15 cellular contexts compared by ENCODE assay signal in the genomic region with DNA sequence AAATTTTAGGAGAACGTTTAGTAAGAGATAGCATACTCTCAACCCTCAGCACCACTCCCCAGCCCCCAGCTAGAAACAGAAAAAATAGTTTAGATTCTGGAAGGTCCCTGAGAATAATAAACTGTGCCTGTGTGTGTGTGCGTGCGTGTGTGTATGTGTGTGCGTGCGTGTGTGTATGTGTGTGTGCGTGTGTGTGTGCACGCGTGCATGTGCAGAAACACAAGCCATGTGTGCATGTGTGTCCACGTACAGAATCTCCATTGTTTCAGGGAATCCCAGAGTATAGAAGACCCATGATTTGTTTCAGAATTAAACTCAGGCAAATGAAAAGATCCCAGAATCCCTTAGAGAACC.
DNase-seq lines count a peak whose midpoint lies in the region; ATAC-seq and TF ChIP-seq lines count a peak whose summit lies in the region.
"Had no signal": no experiment of that assay in that cellular context is flagged by ENCODE, and none has a peak within 500 bp of the region (broad histone marks: within the 10 kb centered on the region; RNA-seq: fewer than 3 reads in every experiment).

No MANE protein-coding gene starts in this region.

- TF ChIP-seq POLR2A in tibial nerve (IDR thresholded peaks at IDR 0.05): no peak
- no peak for TF ChIP-seq POLR2A in transverse colon (IDR thresholded peaks at IDR 0.05)

- DNase-seq in right cardiac atrium (no peak), cardiac septum (ENCODE audit: low spot score) (no peak), hepatocyte (ENCODE audit: low spot score) (no peak), neural progenitor cell (ENCODE audit: low spot score) (no peak), tibial nerve (ENCODE audit: low spot score in 2 of 2) (no peak), transverse colon (no peak), NCI-H748 (lab: John Stamatoyannopoulos, UW; ENCODE audit: unreplicated experiment) (no peak)
- DNase-seq in activated effector memory CD4-positive, alpha-beta T cell treated with Interleukin-2 at 50 U/mL for 16 hours: no peak
- DNase-seq: CD4-positive, alpha-beta T cell; NCI-H1105; NCI-H2081; NCI-H2171 treated with DMSO at 0.1 percent for 48 hours; NCI-H446 treated with DMSO at 0.1 percent for 48 hours; SHP77 had no signal

- in situ Hi-C loops in transverse colon (cut with MboI; ENCODE audit: low pct_ligation_motif_present in 1 of 4, low pct_unique_long_range_greater_than_20kb in 1 of 4, low sequenced_read_pairs in 3 of 4): loop anchor here (5.0 to 10.0 kb wide), 4 partner anchors 89 to 99 kb away; no protein-coding TSS in a partner anchor

- no peak overlapping the region for H3K9ac ChIP-seq in neural progenitor cell

- H2AFZ ChIP-seq in hepatocyte (no peak overlapping the region), neural progenitor cell (replicated peaks) (no peak overlapping the region)

- H3K4me3 ChIP-seq in right cardiac atrium (ENCODE audit: low read length) (no peak overlapping the region), hepatocyte (no peak overlapping the region), neural progenitor cell (no peak overlapping the region), tibial nerve (no peak overlapping the region), transverse colon (no peak overlapping the region)

- no peak overlapping the region for H3K4me2 ChIP-seq in hepatocyte
- H3K4me2 ChIP-seq in neural progenitor cell: no peak overlapping the region

- intact Hi-C loops in right cardiac atrium (cut with DNase I) (loop anchor here (2.0 to 10.0 kb wide), 4 partner anchors 61 to 99 kb away; partner anchors contain the start of gene VANGL1 (in 1 of the 4)), cardiac septum (cut with DNase I) (loop anchor here (2.0 to 5.0 kb wide), 2 partner anchors 46 to 97 kb away; no protein-coding TSS in a partner anchor), transverse colon (cut with DNase I; ENCODE audit: low total_unique reads) (loop anchor here (5.0 kb wide), 1 partner anchor 99 kb away; no protein-coding TSS in a partner anchor)

- no peak overlapping the region for H3K4me3 Mint-ChIP-seq in neural progenitor cell
- H3K4me3 Mint-ChIP-seq: CD4-positive, alpha-beta T cell had no signal

- WGBS in right cardiac atrium: 80% methylated on average over 9 of the region's 9 CpGs
- 71% methylated on average over 9 of the region's 9 CpGs for WGBS in hepatocyte (ENCODE audit: low lambda C conversion rate, missing lambda C conversion rate)
- 58 to 66% methylated on average over 9 of the region's 9 CpGs for WGBS in tibial nerve, 2 donors
- 56 to 82% methylated on average over 1 to 9 of the region's 9 CpGs for WGBS in transverse colon (ENCODE audit: low coverage in 1 of 2), 2 donors

- no peak for TF ChIP-seq EP300 in tibial nerve (IDR thresholded peaks at IDR 0.05)
- no peak for TF ChIP-seq EP300 in transverse colon (IDR thresholded peaks at IDR 0.05; ENCODE audit: low read depth)

- H3K27me3 ChIP-seq in right cardiac atrium (ENCODE audit: control insufficient read depth, insufficient read depth) (no peaks in the 10 kb centered on the region), hepatocyte (no peaks in the 10 kb centered on the region), neural progenitor cell (no peaks in the 10 kb centered on the region), tibial nerve (no peaks in the 10 kb centered on the region), transverse colon (no peaks in the 10 kb centered on the region)

- H3K27ac Mint-ChIP-seq in neural progenitor cell: peak overlapping the region; percentile 74
- H3K27ac Mint-ChIP-seq: CD4-positive, alpha-beta T cell had no signal

- H3K79me2 ChIP-seq in hepatocyte (no peaks in the 10 kb centered on the region), neural progenitor cell (ENCODE audit: low read depth) (no peaks in the 10 kb centered on the region)

- no peak for ATAC-seq in right cardiac atrium

- H3K27me3 Mint-ChIP-seq in neural progenitor cell (ENCODE audit: insufficient read depth, low read depth): peaks cover 4% of the 10 kb centered on the region

- no peaks in the 10 kb centered on the region for H3K9me3 Mint-ChIP-seq in neural progenitor cell
- H3K9me3 Mint-ChIP-seq: CD4-positive, alpha-beta T cell had no signal

- H3K27ac ChIP-seq in right cardiac atrium (ENCODE audit: low read length) (peak overlapping the region; percentile 31), hepatocyte (peak overlapping the region; percentile 16), neural progenitor cell (peak overlapping the region; percentile 74), tibial nerve (no peak overlapping the region), transverse colon (no peak overlapping the region)

- no peaks in the 10 kb centered on the region for H3K9me3 ChIP-seq in right cardiac atrium (ENCODE audit: control insufficient read depth, low read length)
- no peaks in the 10 kb centered on the region for H3K9me3 ChIP-seq in hepatocyte (ENCODE audit: low read depth)
- no peaks in the 10 kb centered on the region for H3K9me3 ChIP-seq in neural progenitor cell (ENCODE audit: low read depth)
- no peaks in the 10 kb centered on the region for H3K9me3 ChIP-seq in tibial nerve
- no peaks in the 10 kb centered on the region for H3K9me3 ChIP-seq in transverse colon
- H3K9me3 ChIP-seq: Caco-2 had no signal

- H3K36me3 ChIP-seq in hepatocyte (replicated peaks; ENCODE audit: insufficient read depth, low read depth) (no peaks in the 10 kb centered on the region), neural progenitor cell (no peaks in the 10 kb centered on the region), tibial nerve (no peaks in the 10 kb centered on the region), transverse colon (no peaks in the 10 kb centered on the region)

- peaks cover 16% of the 10 kb centered on the region for H3K4me1 Mint-ChIP-seq in neural progenitor cell

- no peaks in the 10 kb centered on the region for H3K9me2 ChIP-seq in hepatocyte (replicated peaks; ENCODE audit: insufficient read depth)

- TF ChIP-seq CTCF in hepatocyte (IDR thresholded peaks at IDR 0.05; ENCODE audit: poor library complexity): no peak
- no peak for TF ChIP-seq CTCF in neural progenitor cell (IDR thresholded peaks at IDR 0.05)
- no peak for TF ChIP-seq CTCF in tibial nerve (IDR thresholded peaks at IDR 0.05)
- no peak for TF ChIP-seq CTCF in transverse colon (IDR thresholded peaks at IDR 0.05)

- no peaks in the 10 kb centered on the region for H4K20me1 ChIP-seq in hepatocyte (ENCODE audit: insufficient read depth, poor library complexity, severe bottlenecking)
- no peaks in the 10 kb centered on the region for H4K20me1 ChIP-seq in neural progenitor cell (ENCODE audit: low read depth)

- H3K36me3 Mint-ChIP-seq in neural progenitor cell: no peaks in the 10 kb centered on the region

- H3F3A ChIP-seq in neural progenitor cell (ENCODE audit: low read depth): peaks cover 29% of the 10 kb centered on the region

- H3K4me1 ChIP-seq in right cardiac atrium (ENCODE audit: control insufficient read depth, insufficient read depth, low read length) (peaks cover 12% of the 10 kb centered on the region), hepatocyte (ENCODE audit: insufficient read depth) (peaks cover 14% of the 10 kb centered on the region), neural progenitor cell (peaks cover 22% of the 10 kb centered on the region), tibial nerve (peaks cover 0 to 16% (median 0%) of the 10 kb centered on the region in 4 donors), transverse colon (no peaks in the 10 kb centered on the region)

Comparison
In these comparisons a context has a peak if more than half of its experiments do, and no peak if none do; other contexts are left out.
1. H3K27ac ChIP-seq: peak in right cardiac atrium (single experiment), hepatocyte (single experiment) and neural progenitor cell (single experiment); none in tibial nerve (0 of 4) and transverse colon (0 of 4).